9 cellular contexts compared by ENCODE assay signal in genomic region chr22:24758164-24758799, GRCh38. TPM values are rescaled to one million over a fixed set of nuclear protein-coding genes. Genes with fewer than 3 reads are reported as not detected.
DNase-seq lines count a peak whose midpoint lies in the region; ATAC-seq and FAIRE-seq lines count a peak whose summit lies in the region.
"Had no signal": no experiment of that assay in that cellular context is flagged by ENCODE, and none has a peak within 500 bp of the region (broad histone marks: within the 10 kb centered on the region; RNA-seq: fewer than 3 reads in every experiment).

No MANE protein-coding gene starts in this region.

- H3K36me3 Mint-ChIP-seq in CD4-positive, CD25-positive, alpha-beta regulatory T cell: no peaks in the 10 kb centered on the region
- no peaks in the 10 kb centered on the region for H3K36me3 Mint-ChIP-seq in activated naive CD4-positive, alpha-beta T cell treated with anti-CD3 and anti-CD28 coated beads, Interleukin-2, amount 10 ng/mL, durations not matched to agents 7 days and 5 days

- H3K9me3 Mint-ChIP-seq in CD4-positive, CD25-positive, alpha-beta regulatory T cell: no peaks in the 10 kb centered on the region
- no peaks in the 10 kb centered on the region for H3K9me3 Mint-ChIP-seq in activated naive CD4-positive, alpha-beta T cell treated with anti-CD3 and anti-CD28 coated beads, Interleukin-2, amount 10 ng/mL, durations not matched to agents 7 days and 5 days

- H3K27ac ChIP-seq in CD4-positive, CD25-positive, alpha-beta regulatory T cell (ENCODE audit: insufficient read depth, low read length, poor library complexity, severe bottlenecking): no peak overlapping the region

- ATAC-seq in CD4-positive, CD25-positive, alpha-beta regulatory T cell (ENCODE audit: low read depth in 2 of 2): peak in 1 of 2 donors; percentile 31
- ATAC-seq in left ventricle myocardium superior: no peak
- no peak for ATAC-seq in GM19035 (IDR thresholded peaks at IDR 0.05; ENCODE audit: unreplicated experiment)
- no peak for ATAC-seq in GM21717 (IDR thresholded peaks at IDR 0.05; ENCODE audit: unreplicated experiment)

- H3K9me3 ChIP-seq in CD4-positive, CD25-positive, alpha-beta regulatory T cell (ENCODE audit: control insufficient read depth in 2 of 2, low read length in 2 of 2): no peaks in the 10 kb centered on the region

- H3K36me3 ChIP-seq in CD4-positive, CD25-positive, alpha-beta regulatory T cell (ENCODE audit: control insufficient read depth, insufficient read depth, low read length): no peaks in the 10 kb centered on the region
- no peaks in the 10 kb centered on the region for H3K36me3 ChIP-seq in H7 (replicated peaks; ENCODE audit: control insufficient read depth, insufficient read depth, low read length)

- CTCF ChIA-PET in activated naive CD4-positive, alpha-beta T cell treated with anti-CD3 and anti-CD28 coated beads, Interleukin-2, amount 10 ng/mL, durations not matched to agents 7 days and 5 days (lab: Charles Lee): interaction anchor here (0.6 to 3.5 kb wide), 9 partner anchors 9 to 228 kb away, joined by 3 to 15 read pairs (median 3); no protein-coding TSS in a partner anchor

- H3K4me3 ChIP-seq in CD4-positive, CD25-positive, alpha-beta regulatory T cell (ENCODE audit: low read depth, low read length): no peak overlapping the region
- H3K4me3 ChIP-seq in H7 (ENCODE audit: insufficient read depth, low read depth, low read length): no peak overlapping the region

- H3K4me1 ChIP-seq in CD4-positive, CD25-positive, alpha-beta regulatory T cell (ENCODE audit: control insufficient read depth, insufficient read depth, low read length, poor library complexity, severe bottlenecking): no peaks in the 10 kb centered on the region

- DNase-seq in CD4-positive, CD25-positive, alpha-beta regulatory T cell: peak; percentile 18 to 68 (median 44)
- DNase-seq in H7: peak; percentile 61
- peak; percentile 32 for DNase-seq in RCC 7860 (ENCODE audit: low spot score)
- DNase-seq in activated naive CD4-positive, alpha-beta T cell treated with anti-CD3 and anti-CD28 coated beads, Interleukin-2, amount 10 ng/mL, durations not matched to agents 7 days and 5 days: peak; percentile 71
- DNase-seq in left ventricle myocardium superior: peak; percentile 48
- peak; percentile 15 to 58 (median 34) for DNase-seq in stimulated activated CD4-positive, alpha-beta T cell treated with anti-CD3 and anti-CD28 coated beads, Interleukin-12 subunit alpha, Interleukin-12 subunit beta, amount 100 ng/mL, for 48 hours (ENCODE audit: low read depth in 2 of 3, low spot score in 1 of 3)

- peak; percentile 65 for FAIRE-seq in RCC 7860 (lab: Jason Lieb, UNC)

- peaks cover 2% of the 10 kb centered on the region for H3K27me3 ChIP-seq in CD4-positive, CD25-positive, alpha-beta regulatory T cell (ENCODE audit: control insufficient read depth, insufficient read depth, low read length)
- no peaks in the 10 kb centered on the region for H3K27me3 ChIP-seq in H7 (ENCODE audit: control insufficient read depth, insufficient read depth, low read length)

- no peak overlapping the region for H3K27ac Mint-ChIP-seq in CD4-positive, CD25-positive, alpha-beta regulatory T cell
- no peak overlapping the region for H3K27ac Mint-ChIP-seq in activated naive CD4-positive, alpha-beta T cell treated with anti-CD3 and anti-CD28 coated beads, Interleukin-2, amount 10 ng/mL, durations not matched to agents 7 days and 5 days

- H3K27me3 Mint-ChIP-seq in CD4-positive, CD25-positive, alpha-beta regulatory T cell: peaks cover 12% of the 10 kb centered on the region
- H3K27me3 Mint-ChIP-seq in activated naive CD4-positive, alpha-beta T cell treated with anti-CD3 and anti-CD28 coated beads, Interleukin-2, amount 10 ng/mL, durations not matched to agents 7 days and 5 days: peaks cover 13% of the 10 kb centered on the region

- no peak overlapping the region for H3K4me3 Mint-ChIP-seq in CD4-positive, CD25-positive, alpha-beta regulatory T cell
- no peak overlapping the region for H3K4me3 Mint-ChIP-seq in activated naive CD4-positive, alpha-beta T cell treated with anti-CD3 and anti-CD28 coated beads, Interleukin-2, amount 10 ng/mL, durations not matched to agents 7 days and 5 days

- intact Hi-C loops in left ventricle myocardium superior (cut with micrococcal nuclease): no loop called here

- H3K4me1 Mint-ChIP-seq in CD4-positive, CD25-positive, alpha-beta regulatory T cell: no peaks in the 10 kb centered on the region
- H3K4me1 Mint-ChIP-seq in activated naive CD4-positive, alpha-beta T cell treated with anti-CD3 and anti-CD28 coated beads, Interleukin-2, amount 10 ng/mL, durations not matched to agents 7 days and 5 days: no peaks in the 10 kb centered on the region

RNA-seq across cellular contexts. Expression of gene PIWIL3, which starts 16.2 kb away (rescaled TPM):
- total RNA-seq in CD4-positive, CD25-positive, alpha-beta regulatory T cell: not detected
- not detected for polyA plus RNA-seq in CD4-positive, CD25-positive, alpha-beta regulatory T cell
- 0.07 TPM in 2 replicates for total RNA-seq in H7 (2014; rRNA removed; shearing (Covaris generic))
- not detected for total RNA-seq in left ventricle myocardium superior
- total RNA-seq: temporal lobe had no signal

RNA-seq across cellular contexts. Expression of gene SGSM1, which starts 47.7 kb away (rescaled TPM):
- total RNA-seq in CD4-positive, CD25-positive, alpha-beta regulatory T cell: 2.9 TPM
- under 1 TPM in 3 of 4 donors, not detected in 1; 0.09 to 0.47 (median 0.40) TPM for polyA plus RNA-seq in CD4-positive, CD25-positive, alpha-beta regulatory T cell
- 1.1 and 2.3 TPM in 2 replicates for total RNA-seq in H7 (2014; rRNA removed; shearing (Covaris generic))
- 11.6 TPM for total RNA-seq in left ventricle myocardium superior
